12 cellular contexts compared by ENCODE assay signal in the genomic region with DNA sequence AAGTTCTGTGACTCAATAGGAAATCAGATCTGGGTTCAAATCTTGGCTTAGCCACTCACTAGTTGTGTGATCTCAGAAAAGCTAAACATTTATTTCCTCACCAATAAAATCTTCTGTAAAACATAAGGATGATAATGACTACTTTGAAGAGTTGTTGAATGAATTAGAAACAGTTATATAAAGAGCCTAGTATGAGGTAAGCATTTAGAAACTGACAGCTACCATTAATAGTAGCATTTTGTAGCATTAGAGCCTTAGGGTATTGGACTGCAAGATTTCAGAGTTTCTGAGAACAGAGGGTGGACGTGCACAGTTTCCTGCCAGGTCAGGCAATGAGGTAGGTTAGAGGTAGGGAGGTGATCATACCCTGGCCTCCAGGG.
DNase-seq lines count a peak whose midpoint lies in the region; ATAC-seq and TF ChIP-seq lines count a peak whose summit lies in the region.
"Had no signal": no experiment of that assay in that cellular context is flagged by ENCODE, and none has a peak within 500 bp of the region (broad histone marks: within the 10 kb centered on the region; RNA-seq: fewer than 3 reads in every experiment).

No MANE protein-coding gene starts in this region.

- TF ChIP-seq CTCF in right atrium auricular region (IDR thresholded peaks at IDR 0.05) (no peak), psoas muscle (IDR thresholded peaks at IDR 0.05) (no peak)

- WGBS in psoas muscle, 3 donors = 75 to 82% (median 80%) methylated on average over 1 of the region's 1 CpG

- H3K4me1 ChIP-seq in right atrium auricular region = peaks cover 0 to 13% of the 10 kb centered on the region in 2 donors
- H3K4me1 ChIP-seq in psoas muscle = no peaks in the 10 kb centered on the region

- H3K27me3 ChIP-seq in right atrium auricular region = no peaks in the 10 kb centered on the region
- no peaks in the 10 kb centered on the region for H3K27me3 ChIP-seq in psoas muscle (ENCODE audit: insufficient read depth in 3 of 3, low read length in 2 of 3)

- no peak for DNase-seq in right atrium auricular region (ENCODE audit: low spot score)
- DNase-seq in left ventricle myocardium superior = no peak
- no peak for DNase-seq in glomerular visceral epithelial cell (ENCODE audit: extremely low spot score)
- DNase-seq in psoas muscle = no peak
- DNase-seq in NCI-H1092 treated with DMSO at 0.1 percent for 48 hours (lab: John Stamatoyannopoulos, UW) = no peak
- no peak for DNase-seq in T1000 (lab: John Stamatoyannopoulos, UW)
- DNase-seq: ACHN; activated CD8-positive, alpha-beta memory T cell treated with anti-CD3 and anti-CD28 coated beads, Interleukin-2, amount 50 U/mL, for 4 hours; anterior cingulate cortex; stimulated activated CD8-positive, alpha-beta memory T cell treated with anti-CD3 and anti-CD28 coated beads, Interleukin-4, amount 100 ng/mL, for 48 hours had no signal

- H3K9me3 ChIP-seq in right atrium auricular region (no peaks in the 10 kb centered on the region), psoas muscle (no peaks in the 10 kb centered on the region)

- H3K27ac ChIP-seq in right atrium auricular region = peak overlapping the region; percentile 20 to 78
- no peak overlapping the region for H3K27ac ChIP-seq in psoas muscle

- intact Hi-C loops in left ventricle myocardium superior (cut with micrococcal nuclease) = no loop called here
- intact Hi-C loops in psoas muscle (cut with DNase I) = no loop called here

- ATAC-seq in left ventricle myocardium superior = no peak
- peak; percentile 39 for ATAC-seq in HG02610 (IDR thresholded peaks at IDR 0.05; ENCODE audit: unreplicated experiment)
- peak; percentile 46 for ATAC-seq in HG03439 (IDR thresholded peaks at IDR 0.05; ENCODE audit: unreplicated experiment)
- no peak for ATAC-seq in psoas muscle

- H3K4me3 ChIP-seq in right atrium auricular region = no peak overlapping the region
- no peak overlapping the region for H3K4me3 ChIP-seq in psoas muscle

- H3K36me3 ChIP-seq in right atrium auricular region = no peaks in the 10 kb centered on the region
- H3K36me3 ChIP-seq in psoas muscle (ENCODE audit: insufficient read depth in 1 of 2, low read depth in 1 of 2) = no peaks in the 10 kb centered on the region

Comparison
In these comparisons a context has a peak if more than half of its experiments do, and no peak if none do; other contexts are left out.
1. ATAC-seq: peak in HG02610 (single experiment) and HG03439 (single experiment); none in left ventricle myocardium superior (single experiment) and psoas muscle (0 of 4).